ENCODE assay signal across 1 cellular context in genomic region chr12:48602192-48602989, GRCh38.
TF ChIP-seq lines count a peak whose summit lies in the region.

No MANE protein-coding gene starts in this region.

TF ChIP-seq in WTC11, 78 proteins besides CTCF, POLR2A, EP300 and RAD21 (continued from another document):
- TF ChIP-seq MAX (CRISPR knock-in tag; IDR thresholded peaks at IDR 0.05) (no peak), CDX4 (CRISPR knock-in tag; IDR thresholded peaks at IDR 0.05; ENCODE audit: borderline replicate concordance) (no peak), ZNF232 (CRISPR knock-in tag; IDR thresholded peaks at IDR 0.05) (no peak), ELF4 (CRISPR knock-in tag; IDR thresholded peaks at IDR 0.05; ENCODE audit: low read depth) (no peak), MXD4 (CRISPR knock-in tag; IDR thresholded peaks at IDR 0.05; ENCODE audit: borderline replicate concordance) (no peak), FOXK1 (CRISPR knock-in tag; IDR thresholded peaks at IDR 0.05) (no peak), NFATC4 (CRISPR knock-in tag; IDR thresholded peaks at IDR 0.05) (no peak), GRHL2 (CRISPR knock-in tag; IDR thresholded peaks at IDR 0.05; ENCODE audit: insufficient replicate concordance, severe bottlenecking) (no peak), SOX15 (CRISPR knock-in tag; IDR thresholded peaks at IDR 0.05) (no peak), ZNF219 (CRISPR knock-in tag; IDR thresholded peaks at IDR 0.05; ENCODE audit: borderline replicate concordance) (no peak), NR2C2 (CRISPR knock-in tag; IDR thresholded peaks at IDR 0.05) (no peak), E2F4 (CRISPR knock-in tag; IDR thresholded peaks at IDR 0.05; ENCODE audit: borderline replicate concordance, low read depth) (no peak)
- TF ChIP-seq, protein P1, sequence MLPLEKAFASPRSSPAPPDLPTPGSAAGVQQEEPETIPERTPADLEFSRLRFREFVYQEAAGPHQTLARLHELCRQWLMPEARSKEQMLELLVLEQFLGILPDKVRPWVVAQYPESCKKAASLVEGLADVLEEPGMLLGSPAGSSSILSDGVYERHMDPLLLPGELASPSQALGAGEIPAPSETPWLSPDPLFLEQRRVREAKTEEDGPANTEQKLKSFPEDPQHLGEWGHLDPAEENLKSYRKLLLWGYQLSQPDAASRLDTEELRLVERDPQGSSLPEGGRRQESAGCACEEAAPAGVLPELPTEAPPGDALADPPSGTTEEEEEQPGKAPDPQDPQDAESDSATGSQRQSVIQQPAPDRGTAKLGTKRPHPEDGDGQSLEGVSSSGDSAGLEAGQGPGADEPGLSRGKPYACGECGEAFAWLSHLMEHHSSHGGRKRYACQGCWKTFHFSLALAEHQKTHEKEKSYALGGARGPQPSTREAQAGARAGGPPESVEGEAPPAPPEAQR (CRISPR knock-in tag; IDR thresholded peaks at IDR 0.05), result no peak
- TF ChIP-seq, protein P2, sequence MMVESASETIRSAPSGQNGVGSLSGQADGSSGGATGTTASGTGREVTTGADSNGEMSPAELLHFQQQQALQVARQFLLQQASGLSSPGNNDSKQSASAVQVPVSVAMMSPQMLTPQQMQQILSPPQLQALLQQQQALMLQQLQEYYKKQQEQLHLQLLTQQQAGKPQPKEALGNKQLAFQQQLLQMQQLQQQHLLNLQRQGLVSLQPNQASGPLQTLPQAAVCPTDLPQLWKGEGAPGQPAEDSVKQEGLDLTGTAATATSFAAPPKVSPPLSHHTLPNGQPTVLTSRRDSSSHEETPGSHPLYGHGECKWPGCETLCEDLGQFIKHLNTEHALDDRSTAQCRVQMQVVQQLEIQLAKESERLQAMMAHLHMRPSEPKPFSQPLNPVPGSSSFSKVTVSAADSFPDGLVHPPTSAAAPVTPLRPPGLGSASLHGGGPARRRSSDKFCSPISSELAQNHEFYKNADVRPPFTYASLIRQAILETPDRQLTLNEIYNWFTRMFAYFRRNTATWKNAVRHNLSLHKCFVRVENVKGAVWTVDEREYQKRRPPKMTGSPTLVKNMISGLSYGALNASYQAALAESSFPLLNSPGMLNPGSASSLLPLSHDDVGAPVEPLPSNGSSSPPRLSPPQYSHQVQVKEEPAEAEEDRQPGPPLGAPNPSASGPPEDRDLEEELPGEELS (CRISPR knock-in tag; IDR thresholded peaks at IDR 0.05), result no peak
- TF ChIP-seq, protein P3, sequence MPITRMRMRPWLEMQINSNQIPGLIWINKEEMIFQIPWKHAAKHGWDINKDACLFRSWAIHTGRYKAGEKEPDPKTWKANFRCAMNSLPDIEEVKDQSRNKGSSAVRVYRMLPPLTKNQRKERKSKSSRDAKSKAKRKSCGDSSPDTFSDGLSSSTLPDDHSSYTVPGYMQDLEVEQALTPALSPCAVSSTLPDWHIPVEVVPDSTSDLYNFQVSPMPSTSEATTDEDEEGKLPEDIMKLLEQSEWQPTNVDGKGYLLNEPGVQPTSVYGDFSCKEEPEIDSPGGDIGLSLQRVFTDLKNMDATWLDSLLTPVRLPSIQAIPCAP (CRISPR knock-in tag; IDR thresholded peaks at IDR 0.05), result no peak
TF ChIP-seq in WTC11: peak in this region for 0.
